In genomic region chr2:176084629-176085119, GRCh38 we compare ENCODE assay signal across 1 cellular context.
TF ChIP-seq lines count a peak whose summit lies in the region.

No MANE protein-coding gene starts in this region.

TF ChIP-seq in GM23338, 12 proteins besides CTCF, POLR2A, EP300 and RAD21 (continued from another document):
- TF ChIP-seq, protein P1, sequence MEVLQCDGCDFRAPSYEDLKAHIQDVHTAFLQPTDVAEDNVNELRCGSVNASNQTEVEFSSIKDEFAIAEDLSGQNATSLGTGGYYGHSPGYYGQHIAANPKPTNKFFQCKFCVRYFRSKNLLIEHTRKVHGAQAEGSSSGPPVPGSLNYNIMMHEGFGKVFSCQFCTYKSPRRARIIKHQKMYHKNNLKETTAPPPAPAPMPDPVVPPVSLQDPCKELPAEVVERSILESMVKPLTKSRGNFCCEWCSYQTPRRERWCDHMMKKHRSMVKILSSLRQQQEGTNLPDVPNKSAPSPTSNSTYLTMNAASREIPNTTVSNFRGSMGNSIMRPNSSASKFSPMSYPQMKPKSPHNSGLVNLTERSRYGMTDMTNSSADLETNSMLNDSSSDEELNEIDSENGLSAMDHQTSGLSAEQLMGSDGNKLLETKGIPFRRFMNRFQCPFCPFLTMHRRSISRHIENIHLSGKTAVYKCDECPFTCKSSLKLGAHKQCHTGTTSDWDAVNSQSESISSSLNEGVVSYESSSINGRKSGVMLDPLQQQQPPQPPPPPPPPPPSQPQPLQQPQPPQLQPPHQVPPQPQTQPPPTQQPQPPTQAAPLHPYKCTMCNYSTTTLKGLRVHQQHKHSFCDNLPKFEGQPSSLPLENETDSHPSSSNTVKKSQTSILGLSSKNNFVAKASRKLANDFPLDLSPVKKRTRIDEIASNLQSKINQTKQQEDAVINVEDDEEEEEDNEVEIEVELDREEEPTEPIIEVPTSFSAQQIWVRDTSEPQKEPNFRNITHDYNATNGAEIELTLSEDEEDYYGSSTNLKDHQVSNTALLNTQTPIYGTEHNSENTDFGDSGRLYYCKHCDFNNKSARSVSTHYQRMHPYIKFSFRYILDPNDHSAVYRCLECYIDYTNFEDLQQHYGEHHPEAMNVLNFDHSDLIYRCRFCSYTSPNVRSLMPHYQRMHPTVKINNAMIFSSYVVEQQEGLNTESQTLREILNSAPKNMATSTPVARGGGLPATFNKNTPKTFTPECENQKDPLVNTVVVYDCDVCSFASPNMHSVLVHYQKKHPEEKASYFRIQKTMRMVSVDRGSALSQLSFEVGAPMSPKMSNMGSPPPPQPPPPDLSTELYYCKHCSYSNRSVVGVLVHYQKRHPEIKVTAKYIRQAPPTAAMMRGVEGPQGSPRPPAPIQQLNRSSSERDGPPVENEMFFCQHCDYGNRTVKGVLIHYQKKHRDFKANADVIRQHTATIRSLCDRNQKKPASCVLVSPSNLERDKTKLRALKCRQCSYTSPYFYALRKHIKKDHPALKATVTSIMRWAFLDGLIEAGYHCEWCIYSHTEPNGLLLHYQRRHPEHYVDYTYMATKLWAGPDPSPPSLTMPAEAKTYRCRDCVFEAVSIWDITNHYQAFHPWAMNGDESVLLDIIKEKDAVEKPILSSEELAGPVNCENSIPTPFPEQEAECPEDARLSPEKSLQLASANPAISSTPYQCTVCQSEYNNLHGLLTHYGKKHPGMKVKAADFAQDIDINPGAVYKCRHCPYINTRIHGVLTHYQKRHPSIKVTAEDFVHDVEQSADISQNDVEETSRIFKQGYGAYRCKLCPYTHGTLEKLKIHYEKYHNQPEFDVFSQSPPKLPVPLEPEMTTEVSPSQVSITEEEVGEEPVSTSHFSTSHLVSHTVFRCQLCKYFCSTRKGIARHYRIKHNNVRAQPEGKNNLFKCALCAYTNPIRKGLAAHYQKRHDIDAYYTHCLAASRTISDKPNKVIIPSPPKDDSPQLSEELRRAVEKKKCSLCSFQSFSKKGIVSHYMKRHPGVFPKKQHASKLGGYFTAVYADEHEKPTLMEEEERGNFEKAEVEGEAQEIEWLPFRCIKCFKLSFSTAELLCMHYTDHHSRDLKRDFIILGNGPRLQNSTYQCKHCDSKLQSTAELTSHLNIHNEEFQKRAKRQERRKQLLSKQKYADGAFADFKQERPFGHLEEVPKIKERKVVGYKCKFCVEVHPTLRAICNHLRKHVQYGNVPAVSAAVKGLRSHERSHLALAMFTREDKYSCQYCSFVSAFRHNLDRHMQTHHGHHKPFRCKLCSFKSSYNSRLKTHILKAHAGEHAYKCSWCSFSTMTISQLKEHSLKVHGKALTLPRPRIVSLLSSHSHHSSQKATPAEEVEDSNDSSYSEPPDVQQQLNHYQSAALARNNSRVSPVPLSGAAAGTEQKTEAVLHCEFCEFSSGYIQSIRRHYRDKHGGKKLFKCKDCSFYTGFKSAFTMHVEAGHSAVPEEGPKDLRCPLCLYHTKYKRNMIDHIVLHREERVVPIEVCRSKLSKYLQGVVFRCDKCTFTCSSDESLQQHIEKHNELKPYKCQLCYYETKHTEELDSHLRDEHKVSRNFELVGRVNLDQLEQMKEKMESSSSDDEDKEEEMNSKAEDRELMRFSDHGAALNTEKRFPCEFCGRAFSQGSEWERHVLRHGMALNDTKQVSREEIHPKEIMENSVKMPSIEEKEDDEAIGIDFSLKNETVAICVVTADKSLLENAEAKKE (CRISPR knock-in tag; IDR thresholded peaks at IDR 0.05): no peak
- TF ChIP-seq EZH2 (IDR thresholded peaks at IDR 0.05; ENCODE audit: low read depth, unreplicated experiment): peak; percentile 88
